Comparison of ENCODE assay signal across 24 cellular contexts in genomic region chrX:134244043-134244442, GRCh38. TPM values are rescaled to one million over a fixed set of nuclear protein-coding genes. Genes with fewer than 3 reads are reported as not detected.
DNase-seq lines count a peak whose midpoint lies in the region; ATAC-seq, FAIRE-seq and TF ChIP-seq lines count a peak whose summit lies in the region.
"Had no signal": no experiment of that assay in that cellular context is flagged by ENCODE, and none has a peak within 500 bp of the region (broad histone marks: within the 10 kb centered on the region; RNA-seq: fewer than 3 reads in every experiment).

No MANE protein-coding gene starts in this region.

- no peak overlapping the region for H3K9ac ChIP-seq in astrocyte (ENCODE audit: low read length)

- H3K4me1 Mint-ChIP-seq in astrocyte (ENCODE audit: low read depth, unreplicated experiment) = peaks cover 22% of the 10 kb centered on the region
- H3K4me1 Mint-ChIP-seq: naive B cell; stimulated activated memory B cell treated with anti-CD40 and anti-IgM and Interleukin-4, amounts not matched to agents 10 μg/mL and 1 μg/mL and 100 μg/mL, for 72 hours had no signal

- no peaks in the 10 kb centered on the region for H3K27me3 Mint-ChIP-seq in astrocyte (ENCODE audit: low read depth, unreplicated experiment)
- H3K27me3 Mint-ChIP-seq: progenitor cell of endocrine pancreas had no signal

- no peak overlapping the region for H2AFZ ChIP-seq in astrocyte (ENCODE audit: low read depth, low read length)

- H3K36me3 ChIP-seq in astrocyte (ENCODE audit: insufficient read depth, low read length) = no peaks in the 10 kb centered on the region
- H3K36me3 ChIP-seq: lower lobe of right lung, tibial artery had no signal

- peak overlapping the region; percentile 34 for H3K27ac Mint-ChIP-seq in astrocyte (ENCODE audit: unreplicated experiment)
- H3K27ac Mint-ChIP-seq: activated CD8-positive, alpha-beta T cell treated with anti-CD3 and anti-CD28 coated beads for 36 hours; activated naive CD8-positive, alpha-beta T cell treated with anti-CD3 and anti-CD28 coated beads, Interleukin-2, amount 10 ng/mL, durations not matched to agents 7 days and 5 days; activated T-cell treated with anti-CD3 and anti-CD28 coated beads, Interleukin-2, amount 50 U/mL, for 72 hours; progenitor cell of endocrine pancreas; stimulated activated memory B cell treated with anti-CD40 and anti-IgM and Interleukin-4, amounts not matched to agents 10 μg/mL and 1 μg/mL and 100 μg/mL, for 72 hours; T-helper 1 cell treated with Interleukin-12 subunit alpha and Interleukin-12 subunit beta and Interleukin-4 antibody, amounts not matched to agents 30 μg/mL and 1 μg/mL, for 36 hours; WTC11 had no signal

- H3K36me3 Mint-ChIP-seq in astrocyte (ENCODE audit: low read depth, unreplicated experiment) = no peaks in the 10 kb centered on the region
- H3K36me3 Mint-ChIP-seq: activated naive CD8-positive, alpha-beta T cell treated with anti-CD3 and anti-CD28 coated beads, Interleukin-2, amount 10 ng/mL, durations not matched to agents 7 days and 5 days; naive B cell; stimulated activated memory B cell treated with anti-CD40 and anti-IgM and Interleukin-4, amounts not matched to agents 10 μg/mL and 1 μg/mL and 100 μg/mL, for 72 hours; WTC11 had no signal

- H3K27ac ChIP-seq in astrocyte (ENCODE audit: low read depth, low read length) = no peak overlapping the region
- H3K27ac ChIP-seq: lower lobe of right lung, tibial artery had no signal

- no peak overlapping the region for H3K4me3 Mint-ChIP-seq in astrocyte (ENCODE audit: unreplicated experiment)
- H3K4me3 Mint-ChIP-seq: activated CD8-positive, alpha-beta T cell treated with anti-CD3 and anti-CD28 coated beads for 36 hours; activated naive CD8-positive, alpha-beta T cell treated with anti-CD3 and anti-CD28 coated beads, Interleukin-2, amount 10 ng/mL, durations not matched to agents 7 days and 5 days; activated T-cell treated with anti-CD3 and anti-CD28 coated beads, Interleukin-2, amount 50 U/mL, for 72 hours; stimulated activated memory B cell treated with anti-CD40 and anti-IgM and Interleukin-4, amounts not matched to agents 10 μg/mL and 1 μg/mL and 100 μg/mL, for 72 hours; T-helper 1 cell treated with Interleukin-12 subunit alpha and Interleukin-12 subunit beta and Interleukin-4 antibody, amounts not matched to agents 30 μg/mL and 1 μg/mL, for 36 hours; WTC11 had no signal

- H3K4me1 ChIP-seq in astrocyte (ENCODE audit: insufficient read depth, low read length) = no peaks in the 10 kb centered on the region
- H3K4me1 ChIP-seq: lower lobe of right lung, tibial artery had no signal

- no peak overlapping the region for H3K4me3 ChIP-seq in astrocyte (ENCODE audit: insufficient read depth, low read depth, low read length)
- no peak overlapping the region for H3K4me3 ChIP-seq in skeletal muscle cell (ENCODE audit: low read depth, low read length)
- H3K4me3 ChIP-seq: lower lobe of right lung, tibial artery had no signal

- peak overlapping the region; percentile 38 for H3K4me2 ChIP-seq in astrocyte (ENCODE audit: low read length)

- H4K20me1 ChIP-seq in astrocyte (ENCODE audit: insufficient read depth, low read length) = no peaks in the 10 kb centered on the region

- DNase-seq in HPDE6-E6E7 (ENCODE audit: extremely low spot score) (peak; percentile 21), astrocyte (ENCODE audit: low read depth) (peak; percentile 32), fibroblast of peridontal ligament (ENCODE audit: extremely low read depth) (peak; percentile 1), skeletal muscle cell (ENCODE audit: low read depth) (peak; percentile 31), DMS53 (lab: John Stamatoyannopoulos, UW) (no peak), NCI-H1417 (lab: John Stamatoyannopoulos, UW) (no peak), DMS53 treated with DMSO at 0.1 percent for 48 hours (lab: John Stamatoyannopoulos, UW; ENCODE audit: unreplicated experiment) (no peak)
- DNase-seq: activated CD8-positive, alpha-beta T cell treated with anti-CD3 and anti-CD28 coated beads for 36 hours; activated naive CD8-positive, alpha-beta T cell treated with anti-CD3 and anti-CD28 coated beads, Interleukin-2, amount 10 ng/mL, durations not matched to agents 7 days and 5 days; activated T-cell treated with anti-CD3 and anti-CD28 coated beads, Interleukin-2, amount 50 U/mL, for 72 hours; AML-193; GOT3; lower lobe of right lung; naive B cell; NCI-H1694; NCI-H345; SHP77 treated with DMSO at 0.1 percent for 48 hours; stimulated activated CD4-positive, alpha-beta T cell treated with anti-CD3 and anti-CD28 coated beads, Interleukin-12 subunit alpha, Interleukin-12 subunit beta, amount 100 ng/mL, for 4 hours; tibial artery had no signal

- H3K9me3 Mint-ChIP-seq in astrocyte (ENCODE audit: unreplicated experiment) = no peaks in the 10 kb centered on the region
- H3K9me3 Mint-ChIP-seq: activated CD8-positive, alpha-beta T cell treated with anti-CD3 and anti-CD28 coated beads for 36 hours; activated naive CD8-positive, alpha-beta T cell treated with anti-CD3 and anti-CD28 coated beads, Interleukin-2, amount 10 ng/mL, durations not matched to agents 7 days and 5 days; activated T-cell treated with anti-CD3 and anti-CD28 coated beads, Interleukin-2, amount 50 U/mL, for 72 hours; naive B cell; stimulated activated memory B cell treated with anti-CD40 and anti-IgM and Interleukin-4, amounts not matched to agents 10 μg/mL and 1 μg/mL and 100 μg/mL, for 72 hours; T-helper 1 cell treated with Interleukin-12 subunit alpha and Interleukin-12 subunit beta and Interleukin-4 antibody, amounts not matched to agents 30 μg/mL and 1 μg/mL, for 36 hours; WTC11 had no signal

- H3K27me3 ChIP-seq in astrocyte (ENCODE audit: insufficient read depth, low read length) = no peaks in the 10 kb centered on the region
- H3K27me3 ChIP-seq: tibial artery had no signal

- no peaks in the 10 kb centered on the region for H3K9me3 ChIP-seq in astrocyte (ENCODE audit: insufficient read depth, low read depth, low read length)
- H3K9me3 ChIP-seq: lower lobe of right lung, tibial artery had no signal

- TF ChIP-seq CTCF in astrocyte (IDR thresholded peaks at IDR 0.05; ENCODE audit: insufficient read depth, low read depth, low read length) = no peak

- peak; percentile 78 for FAIRE-seq in astrocyte (lab: Jason Lieb, UNC)

- H3K79me2 ChIP-seq in astrocyte (ENCODE audit: insufficient read depth, low read length) = no peaks in the 10 kb centered on the region

- ATAC-seq in HG02973 (IDR thresholded peaks at IDR 0.05; ENCODE audit: unreplicated experiment) = no peak
- ATAC-seq: activated CD8-positive, alpha-beta T cell treated with anti-CD3 and anti-CD28 coated beads for 36 hours; activated T-cell treated with anti-CD3 and anti-CD28 coated beads, Interleukin-2, amount 50 U/mL, for 72 hours; lower lobe of right lung; stimulated activated memory B cell treated with anti-CD40 and anti-IgM and Interleukin-4, amounts not matched to agents 10 μg/mL and 1 μg/mL and 100 μg/mL, for 72 hours; WTC11 had no signal

RNA-seq across cellular contexts. Expression of gene CCDC160, which starts 7.1 kb away (rescaled TPM):
- total RNA-seq in astrocyte = 1.2 and 1.5 TPM in 2 replicates
- total RNA-seq: activated CD8-positive, alpha-beta T cell treated with anti-CD3 and anti-CD28 coated beads for 36 hours; activated naive CD8-positive, alpha-beta T cell treated with anti-CD3 and anti-CD28 coated beads, Interleukin-2, amount 10 ng/mL, durations not matched to agents 7 days and 5 days; activated T-cell treated with anti-CD3 and anti-CD28 coated beads, Interleukin-2, amount 50 U/mL, for 72 hours had no signal

Comparison
In these comparisons a context has a peak if more than half of its experiments do, and no peak if none do; other contexts are left out.
1. DNase-seq: peak in HPDE6-E6E7 (single experiment), astrocyte (single experiment), fibroblast of peridontal ligament (single experiment) and skeletal muscle cell (single experiment); none in DMS53 (single experiment), NCI-H1417 (0 of 3) and DMS53 treated with DMSO at 0.1 percent for 48 hours (single experiment).